In genomic region chr15:95043933-95044313, GRCh38 we compare ENCODE assay signal across 1 cellular context.
A peak's percentile ranks its signal among the peaks of the same experiment; 100 is the strongest.
TF ChIP-seq lines count a peak whose summit lies in the region.

No MANE protein-coding gene starts in this region.

TF ChIP-seq in IMR-90, 13 proteins besides CTCF, POLR2A, EP300 and RAD21:
- TF ChIP-seq FOS (IDR thresholded peaks at IDR 0.05; ENCODE audit: low read depth, low read length) = no peak
- TF ChIP-seq MAFK (IDR thresholded peaks at IDR 0.05; ENCODE audit: low read depth, low read length) = 0 out of 2 replicates have a peak, but pooled peaks have one; percentile 8
